In the genomic region with DNA sequence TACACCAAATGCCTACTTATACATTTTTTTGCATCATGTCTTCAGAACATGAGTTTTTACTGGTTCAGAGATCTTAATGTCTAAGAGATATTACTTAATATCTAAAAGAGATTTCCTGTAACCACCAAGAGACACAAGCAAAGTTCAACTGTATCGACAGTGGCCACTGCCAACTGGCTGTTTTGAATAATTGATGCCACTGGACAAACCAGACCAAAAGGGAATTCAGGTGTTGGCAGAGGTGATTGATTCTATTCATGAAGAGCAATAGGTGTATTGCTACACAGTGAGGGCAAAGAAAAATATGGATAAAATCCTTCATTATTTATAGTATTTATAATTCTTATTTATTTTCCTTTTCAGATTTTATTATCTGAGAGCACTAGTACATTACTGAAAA, we compare ENCODE assay signal across 34 cellular contexts.
"Had no signal": no experiment of that assay in that cellular context is flagged by ENCODE, and none has a peak within 500 bp of the region (broad histone marks: within the 10 kb centered on the region; RNA-seq: fewer than 3 reads in every experiment).

No MANE protein-coding gene starts in this region.

- H3K4me3 ChIP-seq: MG63 had no signal

- H3K9me3 ChIP-seq: MG63 had no signal

- H3K36me3 ChIP-seq: MG63 had no signal

- DNase-seq: Karpas-422, Kasumi-1, MG63, MM.1S, MV-4-11, NCI-H1048, NCI-H1092, NCI-H1092 treated with DMSO at 0.1 percent for 48 hours, NCI-H1105, NCI-H1105 treated with DMSO at 0.1 percent for 48 hours, NCI-H1417, NCI-H1417 treated with DMSO at 0.1 percent for 48 hours, NCI-H1436, NCI-H1436 treated with DMSO at 0.1 percent for 48 hours, NCI-H146, NCI-H1694, NCI-H1694 treated with DMSO at 0.1 percent for 48 hours, NCI-H187, NCI-H187 treated with DMSO at 0.1 percent for 48 hours, NCI-H1930, NCI-H2029, NCI-H2029 treated with DMSO at 0.1 percent for 48 hours, NCI-H2081, NCI-H2081 treated with DMSO at 0.1 percent for 48 hours, NCI-H2107, NCI-H2171, NCI-H2171 treated with DMSO at 0.1 percent for 48 hours, NCI-H2227 treated with DMSO at 0.1 percent for 48 hours, NCI-H226, NCI-H345, NCI-H446, NCI-H446 treated with DMSO at 0.1 percent for 48 hours, NCI-H510A, NCI-H510A treated with DMSO at 0.1 percent for 48 hours had no signal

- H3K27me3 ChIP-seq: MG63 had no signal
